1 cellular context compared by ENCODE assay signal in the genomic region with DNA sequence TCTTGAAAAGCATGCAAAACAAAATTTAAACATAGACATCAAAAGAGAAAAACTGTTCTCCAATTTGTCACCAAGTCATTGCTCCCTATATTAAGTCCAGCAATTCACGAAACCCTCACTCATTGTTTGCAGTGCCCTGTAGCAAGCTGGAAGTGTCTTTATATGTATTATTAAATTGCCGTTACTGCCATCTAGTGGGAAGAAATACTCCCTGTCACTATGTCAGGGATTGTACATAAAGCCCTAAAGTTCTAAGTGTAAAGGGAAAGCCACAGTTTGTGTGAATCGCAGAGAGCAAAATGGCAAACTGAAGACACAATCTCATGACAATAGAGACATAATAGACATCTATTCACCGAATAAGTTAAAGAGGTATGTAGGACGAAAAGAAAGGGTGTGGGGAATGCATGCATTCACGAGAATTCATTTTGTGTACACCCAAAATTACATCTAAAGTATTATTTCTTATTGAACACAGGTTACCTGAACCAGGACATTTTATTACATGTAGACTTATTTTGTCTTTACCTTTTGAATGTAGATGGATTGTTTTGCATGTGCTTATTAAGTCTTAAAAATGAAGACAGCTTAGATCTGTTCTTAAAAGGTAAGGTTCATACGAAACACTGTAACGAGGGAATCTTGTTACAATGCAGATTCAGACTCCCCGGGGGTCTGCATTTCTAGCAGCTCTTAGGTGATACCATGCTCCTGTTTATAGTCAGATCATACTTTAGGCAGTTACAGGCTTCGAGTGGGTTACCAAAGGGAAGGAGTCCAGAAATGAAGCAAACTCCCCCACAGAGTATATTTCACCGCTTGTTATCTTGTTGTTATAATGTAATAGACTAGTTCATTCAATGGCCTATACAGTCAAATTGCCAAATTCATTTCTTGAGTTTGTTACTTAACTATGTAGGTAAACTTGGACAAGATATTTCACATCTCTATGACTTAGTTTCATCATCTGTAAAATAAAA.
TF ChIP-seq lines count a peak whose summit lies in the region.

No MANE protein-coding gene starts in this region.

TF ChIP-seq in GM23338, 12 proteins besides CTCF, POLR2A, EP300 and RAD21:
- TF ChIP-seq CREB1 (CRISPR knock-in tag; IDR thresholded peaks at IDR 0.05; ENCODE audit: low read depth) (no peak), JUNB (IDR thresholded peaks at IDR 0.05; ENCODE audit: unreplicated experiment) (no peak), ZNF114 (CRISPR knock-in tag; IDR thresholded peaks at IDR 0.05) (no peak)
- TF ChIP-seq, protein P1, sequence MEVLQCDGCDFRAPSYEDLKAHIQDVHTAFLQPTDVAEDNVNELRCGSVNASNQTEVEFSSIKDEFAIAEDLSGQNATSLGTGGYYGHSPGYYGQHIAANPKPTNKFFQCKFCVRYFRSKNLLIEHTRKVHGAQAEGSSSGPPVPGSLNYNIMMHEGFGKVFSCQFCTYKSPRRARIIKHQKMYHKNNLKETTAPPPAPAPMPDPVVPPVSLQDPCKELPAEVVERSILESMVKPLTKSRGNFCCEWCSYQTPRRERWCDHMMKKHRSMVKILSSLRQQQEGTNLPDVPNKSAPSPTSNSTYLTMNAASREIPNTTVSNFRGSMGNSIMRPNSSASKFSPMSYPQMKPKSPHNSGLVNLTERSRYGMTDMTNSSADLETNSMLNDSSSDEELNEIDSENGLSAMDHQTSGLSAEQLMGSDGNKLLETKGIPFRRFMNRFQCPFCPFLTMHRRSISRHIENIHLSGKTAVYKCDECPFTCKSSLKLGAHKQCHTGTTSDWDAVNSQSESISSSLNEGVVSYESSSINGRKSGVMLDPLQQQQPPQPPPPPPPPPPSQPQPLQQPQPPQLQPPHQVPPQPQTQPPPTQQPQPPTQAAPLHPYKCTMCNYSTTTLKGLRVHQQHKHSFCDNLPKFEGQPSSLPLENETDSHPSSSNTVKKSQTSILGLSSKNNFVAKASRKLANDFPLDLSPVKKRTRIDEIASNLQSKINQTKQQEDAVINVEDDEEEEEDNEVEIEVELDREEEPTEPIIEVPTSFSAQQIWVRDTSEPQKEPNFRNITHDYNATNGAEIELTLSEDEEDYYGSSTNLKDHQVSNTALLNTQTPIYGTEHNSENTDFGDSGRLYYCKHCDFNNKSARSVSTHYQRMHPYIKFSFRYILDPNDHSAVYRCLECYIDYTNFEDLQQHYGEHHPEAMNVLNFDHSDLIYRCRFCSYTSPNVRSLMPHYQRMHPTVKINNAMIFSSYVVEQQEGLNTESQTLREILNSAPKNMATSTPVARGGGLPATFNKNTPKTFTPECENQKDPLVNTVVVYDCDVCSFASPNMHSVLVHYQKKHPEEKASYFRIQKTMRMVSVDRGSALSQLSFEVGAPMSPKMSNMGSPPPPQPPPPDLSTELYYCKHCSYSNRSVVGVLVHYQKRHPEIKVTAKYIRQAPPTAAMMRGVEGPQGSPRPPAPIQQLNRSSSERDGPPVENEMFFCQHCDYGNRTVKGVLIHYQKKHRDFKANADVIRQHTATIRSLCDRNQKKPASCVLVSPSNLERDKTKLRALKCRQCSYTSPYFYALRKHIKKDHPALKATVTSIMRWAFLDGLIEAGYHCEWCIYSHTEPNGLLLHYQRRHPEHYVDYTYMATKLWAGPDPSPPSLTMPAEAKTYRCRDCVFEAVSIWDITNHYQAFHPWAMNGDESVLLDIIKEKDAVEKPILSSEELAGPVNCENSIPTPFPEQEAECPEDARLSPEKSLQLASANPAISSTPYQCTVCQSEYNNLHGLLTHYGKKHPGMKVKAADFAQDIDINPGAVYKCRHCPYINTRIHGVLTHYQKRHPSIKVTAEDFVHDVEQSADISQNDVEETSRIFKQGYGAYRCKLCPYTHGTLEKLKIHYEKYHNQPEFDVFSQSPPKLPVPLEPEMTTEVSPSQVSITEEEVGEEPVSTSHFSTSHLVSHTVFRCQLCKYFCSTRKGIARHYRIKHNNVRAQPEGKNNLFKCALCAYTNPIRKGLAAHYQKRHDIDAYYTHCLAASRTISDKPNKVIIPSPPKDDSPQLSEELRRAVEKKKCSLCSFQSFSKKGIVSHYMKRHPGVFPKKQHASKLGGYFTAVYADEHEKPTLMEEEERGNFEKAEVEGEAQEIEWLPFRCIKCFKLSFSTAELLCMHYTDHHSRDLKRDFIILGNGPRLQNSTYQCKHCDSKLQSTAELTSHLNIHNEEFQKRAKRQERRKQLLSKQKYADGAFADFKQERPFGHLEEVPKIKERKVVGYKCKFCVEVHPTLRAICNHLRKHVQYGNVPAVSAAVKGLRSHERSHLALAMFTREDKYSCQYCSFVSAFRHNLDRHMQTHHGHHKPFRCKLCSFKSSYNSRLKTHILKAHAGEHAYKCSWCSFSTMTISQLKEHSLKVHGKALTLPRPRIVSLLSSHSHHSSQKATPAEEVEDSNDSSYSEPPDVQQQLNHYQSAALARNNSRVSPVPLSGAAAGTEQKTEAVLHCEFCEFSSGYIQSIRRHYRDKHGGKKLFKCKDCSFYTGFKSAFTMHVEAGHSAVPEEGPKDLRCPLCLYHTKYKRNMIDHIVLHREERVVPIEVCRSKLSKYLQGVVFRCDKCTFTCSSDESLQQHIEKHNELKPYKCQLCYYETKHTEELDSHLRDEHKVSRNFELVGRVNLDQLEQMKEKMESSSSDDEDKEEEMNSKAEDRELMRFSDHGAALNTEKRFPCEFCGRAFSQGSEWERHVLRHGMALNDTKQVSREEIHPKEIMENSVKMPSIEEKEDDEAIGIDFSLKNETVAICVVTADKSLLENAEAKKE (CRISPR knock-in tag; IDR thresholded peaks at IDR 0.05) = no peak
